1 cellular context compared by ENCODE assay signal in genomic region chr17:57010495-57010894, GRCh38.
TF ChIP-seq lines count a peak whose summit lies in the region.

No MANE protein-coding gene starts in this region.

TF ChIP-seq in WTC11, 78 proteins besides CTCF, POLR2A, EP300 and RAD21 (continued from another document):
- no peak for TF ChIP-seq NR1H2 (CRISPR knock-in tag; IDR thresholded peaks at IDR 0.05)
TF ChIP-seq in WTC11: peak in this region for 0.
